In the genomic region with DNA sequence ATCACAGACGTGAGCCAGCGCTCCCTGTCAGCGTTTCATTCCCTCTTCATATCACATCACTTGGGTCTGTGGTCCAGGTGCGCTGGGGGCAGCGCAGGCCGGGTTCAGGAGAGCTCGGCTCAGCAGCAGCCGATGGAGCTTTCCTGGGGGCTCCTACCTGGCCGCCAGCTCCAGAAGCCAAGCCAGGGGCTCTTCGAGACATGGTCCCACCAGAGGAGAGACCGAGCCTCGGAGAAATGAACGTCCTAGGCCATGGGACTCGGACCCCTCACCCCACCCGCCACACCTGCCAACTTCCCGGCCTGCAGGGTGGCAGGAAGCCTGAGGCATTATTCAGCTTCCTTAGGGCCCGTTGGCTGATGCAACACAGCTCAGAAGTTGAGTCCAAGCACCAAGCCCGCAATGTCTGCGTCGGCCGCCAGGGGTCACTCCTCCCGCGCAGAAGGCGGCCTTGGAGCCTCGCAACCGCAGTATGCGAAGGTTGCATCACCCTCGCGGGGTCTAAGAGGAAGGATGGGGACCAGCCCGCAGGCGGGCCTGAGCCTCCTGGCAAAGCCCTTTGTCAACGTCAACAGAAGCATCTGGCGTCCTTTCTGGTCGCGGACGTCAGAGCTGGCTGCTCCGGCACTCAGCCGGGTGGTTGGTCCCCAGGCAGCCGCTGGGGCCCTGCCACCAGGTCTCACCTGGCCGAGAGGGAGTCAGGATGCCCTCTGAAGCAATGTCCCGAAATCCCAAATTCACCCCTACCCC, we compare ENCODE assay signal across 8 cellular contexts. TPM values are rescaled to one million over a fixed set of nuclear protein-coding genes. Genes with fewer than 3 reads are reported as not detected.
DNase-seq lines count a peak whose midpoint lies in the region; ATAC-seq and TF ChIP-seq lines count a peak whose summit lies in the region.

No MANE protein-coding gene starts in this region.

- no peak for TF ChIP-seq POLR2A in prostate gland (IDR thresholded peaks at IDR 0.05)

- H3K27ac ChIP-seq in heart right ventricle (peak overlapping the region in 1 of 10 donors; percentile 74), prostate gland (no peak overlapping the region), aorta (ENCODE audit: low read depth in 1 of 2, low read length in 2 of 2) (no peak overlapping the region)

- 28 to 29% methylated on average over 41 of the region's 41 CpGs for WGBS in heart right ventricle, 2 donors
- 42% methylated on average over 31 of the region's 41 CpGs for WGBS in prostate gland
- 28 to 29% methylated on average over 40 to 41 of the region's 41 CpGs for WGBS in aorta, 2 donors

- DNase-seq in NCI-H1417 (lab: John Stamatoyannopoulos, UW) (peak; percentile 82 to 96 (median 91)), T follicular helper cell (ENCODE audit: low read depth) (peak; percentile 82), adipocyte (ENCODE audit: low read depth) (peak; percentile 98), heart right ventricle (peak; percentile 81 to 88), prostate gland (ENCODE audit: low spot score) (peak; percentile 68), aorta (peak; percentile 95 to 97)

- peaks cover 8% of the 10 kb centered on the region for H3K27me3 ChIP-seq in adipocyte (replicated peaks; ENCODE audit: control insufficient read depth, insufficient read depth, low read length)
- peaks cover 0 to 8% (median 4%) of the 10 kb centered on the region in 7 donors for H3K27me3 ChIP-seq in heart right ventricle
- no peaks in the 10 kb centered on the region for H3K27me3 ChIP-seq in prostate gland (replicated peaks; ENCODE audit: insufficient read depth)
- H3K27me3 ChIP-seq in aorta (ENCODE audit: control insufficient read depth in 1 of 2, insufficient read depth in 2 of 2, low read length in 1 of 2): no peaks in the 10 kb centered on the region

- intact Hi-C loops in heart right ventricle (cut with DNase I): loop anchor here in 8 of 10 donors (1.0 to 10.0 kb wide), 6 partner anchors 92 to 130 kb away; no protein-coding TSS in a partner anchor
- intact Hi-C loops in prostate gland (cut with DNase I): no loop called here
- intact Hi-C loops in aorta (cut with DNase I): loop anchor here (1.0 to 5.0 kb wide), 4 partner anchors 73 to 132 kb away; no protein-coding TSS in a partner anchor

- peaks cover 10% of the 10 kb centered on the region for H3K4me1 ChIP-seq in adipocyte (ENCODE audit: control insufficient read depth, insufficient read depth, low read length)
- peaks cover 0 to 40% (median 14%) of the 10 kb centered on the region in 9 donors for H3K4me1 ChIP-seq in heart right ventricle
- H3K4me1 ChIP-seq in prostate gland (replicated peaks): no peaks in the 10 kb centered on the region
- no peaks in the 10 kb centered on the region for H3K4me1 ChIP-seq in aorta (ENCODE audit: control insufficient read depth in 1 of 2, insufficient read depth in 2 of 2, low read length in 2 of 2)

- H3K9ac ChIP-seq in adipocyte (ENCODE audit: low read length): peak overlapping the region; percentile 79

- H3K4me3 ChIP-seq in adipocyte (ENCODE audit: low read length) (peak overlapping the region; percentile 33), heart right ventricle (no peak overlapping the region), prostate gland (no peak overlapping the region), aorta (ENCODE audit: low read length in 2 of 2) (no peak overlapping the region)

- H3K36me3 ChIP-seq in adipocyte (ENCODE audit: control insufficient read depth, insufficient read depth, low read length, severe bottlenecking): no peaks in the 10 kb centered on the region
- no peaks in the 10 kb centered on the region for H3K36me3 ChIP-seq in heart right ventricle
- H3K36me3 ChIP-seq in prostate gland: no peaks in the 10 kb centered on the region
- H3K36me3 ChIP-seq in aorta (ENCODE audit: control insufficient read depth in 1 of 2, insufficient read depth in 2 of 2, low read length in 1 of 2): no peaks in the 10 kb centered on the region

- no peaks in the 10 kb centered on the region for H3K9me3 ChIP-seq in adipocyte (ENCODE audit: control insufficient read depth, low read length)
- no peaks in the 10 kb centered on the region for H3K9me3 ChIP-seq in heart right ventricle
- no peaks in the 10 kb centered on the region for H3K9me3 ChIP-seq in prostate gland
- H3K9me3 ChIP-seq in aorta (ENCODE audit: control insufficient read depth, low read length): no peaks in the 10 kb centered on the region

- peak; percentile 61 for ATAC-seq in HG02759 (IDR thresholded peaks at IDR 0.05; ENCODE audit: unreplicated experiment)
- peak; percentile 83 to 94 (median 91) for ATAC-seq in heart right ventricle
- ATAC-seq in aorta (ENCODE audit: low FRiP score): peak; percentile 94

- peak; percentile 97 for TF ChIP-seq CTCF in GM12872 (IDR thresholded peaks at IDR 0.05; ENCODE audit: insufficient read depth, low read depth, low read length)
- TF ChIP-seq CTCF in heart right ventricle (IDR thresholded peaks at IDR 0.05): peak; percentile 93 to 99 (median 97)
- peak; percentile 88 to 98 (median 94) for TF ChIP-seq CTCF in prostate gland (IDR thresholded peaks at IDR 0.05)

RNA-seq across cellular contexts. Expression of gene KLHDC4, which starts 13.2 kb away (rescaled TPM):
- total RNA-seq in heart right ventricle (10 to 100 TPM in 9 of 10 donors, 1 to 10 TPM in 1; 7.8 to 19.0 (median 12.9) TPM), prostate gland (10 to 100 TPM; 28.2 to 56.4 TPM), aorta (10 to 100 TPM; 33.3 to 39.0 TPM)
- polyA plus RNA-seq in heart right ventricle (10 to 100 TPM; 14.3 to 31.7 TPM), aorta (10 to 100 TPM; 12.0 to 52.3 TPM)
